21 cellular contexts compared by ENCODE assay signal in genomic region chr1:169572184-169572583, GRCh38. TPM values are rescaled to one million over a fixed set of nuclear protein-coding genes. Genes with fewer than 3 reads are reported as not detected.
A peak's percentile ranks its signal among the peaks of the same experiment; 100 is the strongest.
DNase-seq lines count a peak whose midpoint lies in the region; ATAC-seq and TF ChIP-seq lines count a peak whose summit lies in the region.
"Had no signal": no experiment of that assay in that cellular context is flagged by ENCODE, and none has a peak within 500 bp of the region (broad histone marks: within the 10 kb centered on the region; RNA-seq: fewer than 3 reads in every experiment).

No MANE protein-coding gene starts in this region.

- no peaks in the 10 kb centered on the region for H3K79me2 ChIP-seq in GM23248 (ENCODE audit: insufficient read depth)

- H2AFZ ChIP-seq in GM23248 = no peak overlapping the region

- no peaks in the 10 kb centered on the region for H3K4me1 ChIP-seq in GM23248 (ENCODE audit: insufficient read depth)
- H3K4me1 ChIP-seq in body of pancreas = peaks cover 18% of the 10 kb centered on the region
- H3K4me1 ChIP-seq in left lung = no peaks in the 10 kb centered on the region
- H3K4me1 ChIP-seq: uterus had no signal

- no peaks in the 10 kb centered on the region for H3K9me3 Mint-ChIP-seq in immature natural killer cell
- H3K9me3 Mint-ChIP-seq: brain had no signal

- in situ Hi-C loops in GM23248 (cut with MboI) = no loop called here

- no peak for TF ChIP-seq POLR2A in body of pancreas (IDR thresholded peaks at IDR 0.05)

- 7 to 9% methylated on average over 1 of the region's 1 CpG for WGBS in GM23248 (ENCODE audit: low coverage in 1 of 2, low lambda C conversion rate in 2 of 2, missing lambda C conversion rate in 2 of 2), 2 experiments
- WGBS in body of pancreas, 2 donors = 20 to 55% methylated on average over 1 of the region's 1 CpG

- no peak overlapping the region for H3K27ac Mint-ChIP-seq in immature natural killer cell
- H3K27ac Mint-ChIP-seq: B cell, brain had no signal

- H3K9ac ChIP-seq in GM23248 = no peak overlapping the region

- TF ChIP-seq CTCF in AG10803 (conservative IDR thresholded peaks at IDR 0.05; ENCODE audit: low read length) = no peak
- no peak for TF ChIP-seq CTCF in body of pancreas (IDR thresholded peaks at IDR 0.05)
- no peak for TF ChIP-seq CTCF in left lung (IDR thresholded peaks at IDR 0.05)

- no peaks in the 10 kb centered on the region for H3K9me3 ChIP-seq in GM23248 (ENCODE audit: low read depth)
- no peaks in the 10 kb centered on the region for H3K9me3 ChIP-seq in body of pancreas
- no peaks in the 10 kb centered on the region for H3K9me3 ChIP-seq in left lung
- H3K9me3 ChIP-seq: stomach, uterus had no signal

- H3K4me1 Mint-ChIP-seq in immature natural killer cell = no peaks in the 10 kb centered on the region
- H3K4me1 Mint-ChIP-seq: B cell, brain had no signal

- H3K4me3 ChIP-seq in AG10803 (ENCODE audit: low read length) (no peak overlapping the region), GM23248 (no peak overlapping the region), body of pancreas (no peak overlapping the region), left lung (no peak overlapping the region)
- H3K4me3 ChIP-seq: stomach, uterus had no signal

- no peaks in the 10 kb centered on the region for H3K36me3 Mint-ChIP-seq in immature natural killer cell
- H3K36me3 Mint-ChIP-seq: brain had no signal

- intact Hi-C loops in body of pancreas (cut with DNase I) (no loop called here), left lung (cut with DNase I) (no loop called here), sciatic nerve (cut with DNase I) (no loop called here)

- ATAC-seq in body of pancreas = peak; percentile 40
- ATAC-seq in left lung = peak; percentile 52
- ATAC-seq in sciatic nerve = no peak
- no peak for ATAC-seq in GM21528 (IDR thresholded peaks at IDR 0.05; ENCODE audit: low FRiP score, unreplicated experiment)

- H3K4me2 ChIP-seq in GM23248 (ENCODE audit: unreplicated experiment) = no peak overlapping the region

- peaks cover 3 to 5% (median 3%) of the 10 kb centered on the region in 3 donors for H3K27me3 Mint-ChIP-seq in immature natural killer cell (ENCODE audit: low read depth in 3 of 3)

- H3K36me3 ChIP-seq in GM23248 (ENCODE audit: low read depth) (no peaks in the 10 kb centered on the region), body of pancreas (replicated peaks in 1 of 2; ENCODE audit: insufficient read depth in 1 of 2, low read depth in 2 of 2) (no peaks in the 10 kb centered on the region), left lung (no peaks in the 10 kb centered on the region)
- H3K36me3 ChIP-seq: stomach, uterus had no signal

- DNase-seq in AG10803 (ENCODE audit: low read depth) = peak; percentile 2
- DNase-seq in GM23248 = peak; percentile 3
- no peak for DNase-seq in body of pancreas
- no peak for DNase-seq in left lung
- no peak for DNase-seq in immature natural killer cell
- no peak for DNase-seq in effector CD4-positive, alpha-beta T cell
- no peak for DNase-seq in sciatic nerve (ENCODE audit: low spot score)
- DNase-seq: activated effector memory CD4-positive, alpha-beta T cell treated with anti-CD3 and anti-CD28 coated beads, Interleukin-2, amount 50 U/mL, for 16 hours; DMS79 treated with DMSO at 0.1 percent for 48 hours; effector CD8-positive, alpha-beta T cell; foreskin fibroblast; NCI-H1092; NCI-H2227 treated with DMSO at 0.1 percent for 48 hours; stomach; uterus had no signal

- no peaks in the 10 kb centered on the region for H3F3A ChIP-seq in GM23248 (ENCODE audit: insufficient read depth)

- H3K27me3 ChIP-seq in GM23248 (replicated peaks; ENCODE audit: insufficient read depth) (peaks cover 17% of the 10 kb centered on the region; the same call in 1 of the 2 replicates), body of pancreas (no peaks in the 10 kb centered on the region), left lung (no peaks in the 10 kb centered on the region)
- H3K27me3 ChIP-seq: stomach, uterus had no signal

- H3K27ac ChIP-seq in GM23248 = no peak overlapping the region
- no peak overlapping the region for H3K27ac ChIP-seq in body of pancreas
- H3K27ac ChIP-seq in left lung = no peak overlapping the region
- H3K27ac ChIP-seq: stomach had no signal

- H3K9me2 ChIP-seq in GM23248 (ENCODE audit: insufficient read depth) = no peaks in the 10 kb centered on the region

- H3K4me3 Mint-ChIP-seq in immature natural killer cell = no peak overlapping the region
- H3K4me3 Mint-ChIP-seq: B cell, brain had no signal

- H4K20me1 ChIP-seq in GM23248 (ENCODE audit: insufficient read depth) = no peaks in the 10 kb centered on the region

RNA-seq across cellular contexts. Expression of gene F5, which starts 14.1 kb away (rescaled TPM):
- total RNA-seq in GM23248 (2014; rRNA removed; shearing (Covaris generic)) = not detected in 2 replicates
- polyA plus RNA-seq in GM23248 (2016; fragmentation: Nextera tagmentation; extraction: Ambion mirVana) = not detected in 2 replicates
- 1 to 10 TPM in 1 of 2 donors, under 1 TPM in 1; 0.33 to 4.2 TPM for total RNA-seq in body of pancreas
- total RNA-seq in left lung = 1 to 10 TPM in 1 of 2 donors, under 1 TPM in 1; 0.90 to 7.2 TPM
- 1 to 10 TPM in 1 of 3 donors, under 1 TPM in 2; 0.08 to 1.3 (median 0.09) TPM for polyA plus RNA-seq in immature natural killer cell
- 1.8 TPM for total RNA-seq in sciatic nerve
- total RNA-seq: H4, osteoblast, SK-MEL-5 had no signal

RNA-seq across cellular contexts. Expression of gene SELP, which starts 57.7 kb away (rescaled TPM):
- not detected in 2 replicates for total RNA-seq in GM23248 (2014; rRNA removed; shearing (Covaris generic))
- not detected in 2 replicates for polyA plus RNA-seq in GM23248 (2016; fragmentation: Nextera tagmentation; extraction: Ambion mirVana)
- 1 to 10 TPM; 1.6 to 2.9 TPM for total RNA-seq in body of pancreas
- total RNA-seq in left lung = 10 to 100 TPM; 22.0 to 27.0 TPM
- 1 to 10 TPM in 1 of 3 donors, under 1 TPM in 1, not detected in 1; 0.66 to 1.4 TPM for polyA plus RNA-seq in immature natural killer cell
- total RNA-seq in sciatic nerve = 21.0 TPM
- total RNA-seq: osteoblast, SK-MEL-5 had no signal

Comparison
In these comparisons a context has a peak if more than half of its experiments do, and no peak if none do; other contexts are left out.
1. DNase-seq: peak in AG10803 (single experiment) and GM23248 (single experiment); none in body of pancreas (0 of 4), left lung (0 of 2), immature natural killer cell (0 of 3), effector CD4-positive, alpha-beta T cell (single experiment) and sciatic nerve (single experiment).
2. ATAC-seq: peak in body of pancreas (single experiment) and left lung (single experiment); none in sciatic nerve (single experiment) and GM21528 (single experiment).